In the genomic region with DNA sequence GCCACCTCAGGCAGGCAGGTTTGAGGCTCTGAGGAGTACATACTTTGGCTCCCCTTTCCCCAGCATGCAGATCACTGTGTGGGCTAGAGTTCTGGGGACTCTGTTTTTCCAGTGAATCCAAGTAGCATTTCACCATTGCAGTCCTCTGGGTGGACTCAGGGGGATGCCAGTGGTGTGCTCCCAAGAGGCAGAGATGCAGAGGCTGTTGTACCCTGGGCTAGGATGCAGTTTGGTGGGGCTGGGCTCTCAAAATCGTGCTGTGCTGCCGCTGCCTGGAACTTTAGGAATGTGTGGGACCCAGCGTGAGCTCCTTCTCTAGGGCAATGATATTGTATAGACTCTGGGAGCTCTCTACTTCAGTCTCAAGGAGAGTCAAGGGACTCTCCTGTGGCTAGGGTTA, we compare ENCODE assay signal across 26 cellular contexts.
A peak's percentile ranks its signal among the peaks of the same experiment; 100 is the strongest.
DNase-seq lines count a peak whose midpoint lies in the region; ATAC-seq and TF ChIP-seq lines count a peak whose summit lies in the region.
"Had no signal": no experiment of that assay in that cellular context is flagged by ENCODE, and none has a peak within 500 bp of the region (broad histone marks: within the 10 kb centered on the region; RNA-seq: fewer than 3 reads in every experiment).

No MANE protein-coding gene starts in this region.

- H3K27me3 Mint-ChIP-seq in Calu3 (ENCODE audit: unreplicated experiment) = no peaks in the 10 kb centered on the region

- H3K9me3 ChIP-seq in BLaER1 (no peaks in the 10 kb centered on the region), NT2/D1 (ENCODE audit: insufficient read depth, low read length) (no peaks in the 10 kb centered on the region)
- H3K9me3 ChIP-seq: HAP-1, SJSA1 had no signal

- no peak overlapping the region for H3K4me3 Mint-ChIP-seq in Calu3 (ENCODE audit: low read depth, unreplicated experiment)
- H3K4me3 Mint-ChIP-seq: CD4-positive, alpha-beta memory T cell; IgD-negative memory B cell had no signal

- no peaks in the 10 kb centered on the region for H3K36me3 Mint-ChIP-seq in Calu3 (ENCODE audit: insufficient read depth, unreplicated experiment)
- H3K36me3 Mint-ChIP-seq: CD4-positive, alpha-beta memory T cell; IgD-negative memory B cell had no signal

- no peak overlapping the region for H3K4me3 ChIP-seq in BLaER1
- H3K4me3 ChIP-seq in NT2/D1 (ENCODE audit: insufficient read length, low read depth) = no peak overlapping the region
- H3K4me3 ChIP-seq: HAP-1, PC-9, SJSA1 had no signal

- H3K36me3 ChIP-seq in BLaER1 (no peaks in the 10 kb centered on the region), NT2/D1 (ENCODE audit: insufficient read depth, insufficient read length, low read length) (no peaks in the 10 kb centered on the region)
- H3K36me3 ChIP-seq: HAP-1, SJSA1 had no signal

- no peaks in the 10 kb centered on the region for H3K9me3 Mint-ChIP-seq in Calu3 (ENCODE audit: low read depth, unreplicated experiment)

- 0 out of 2 replicates have a peak overlapping the region, but pooled peaks have one; percentile 32 for H3K27ac ChIP-seq in BLaER1
- H3K27ac ChIP-seq: PC-9, SJSA1 had no signal

- intact Hi-C loops in Calu3 (cut with micrococcal nuclease; ENCODE audit: unreplicated experiment) = no loop called here

- CTCF ChIA-PET in Calu3 (lab: Charles Lee) = no interaction called here

- H3K4me1 ChIP-seq in BLaER1 (peaks cover 18% of the 10 kb centered on the region), NT2/D1 (ENCODE audit: insufficient read depth, insufficient read length) (no peaks in the 10 kb centered on the region)
- H3K4me1 ChIP-seq: SJSA1 had no signal

- H3K27me3 ChIP-seq in BLaER1 (no peaks in the 10 kb centered on the region), NT2/D1 (ENCODE audit: insufficient read depth, insufficient read length) (no peaks in the 10 kb centered on the region)

- no peaks in the 10 kb centered on the region for H3K4me1 Mint-ChIP-seq in Calu3 (ENCODE audit: low read depth, unreplicated experiment)
- H3K4me1 Mint-ChIP-seq: CD4-positive, alpha-beta memory T cell; IgD-negative memory B cell had no signal

- H3K4me2 ChIP-seq in BLaER1 = peak overlapping the region; percentile 59
- H3K4me2 ChIP-seq: PC-9 had no signal

- no peaks in the 10 kb centered on the region for H4K20me1 ChIP-seq in BLaER1

- H3K9ac ChIP-seq in BLaER1 (no peak overlapping the region), NT2/D1 (ENCODE audit: insufficient read length, low read depth) (no peak overlapping the region)

- no peak for TF ChIP-seq CTCF in Calu3 (IDR thresholded peaks at IDR 0.05; ENCODE audit: unreplicated experiment)

- BruUV-seq in Calu3 (replicated peaks; lab: Mats Ljungman, UMichigan) = no TSS peak

- no peak for ATAC-seq in HG03139 (IDR thresholded peaks at IDR 0.05; ENCODE audit: unreplicated experiment)
- ATAC-seq: Right ventricle myocardium inferior had no signal

- DNase-seq in ELF-1 (ENCODE audit: low read depth, low spot score) (peak; percentile 31), NT2/D1 (ENCODE audit: low read depth, low spot score) (peak; percentile 20), iPS DF 19.7 (ENCODE audit: low read depth, low spot score) (peak; percentile 20), DMS 273 (lab: John Stamatoyannopoulos, UW; ENCODE audit: unreplicated experiment) (no peak), Calu3 (no peak), occipital lobe (lab: John Stamatoyannopoulos, UW) (no peak)
- DNase-seq: C1 segment of cervical spinal cord, COR-L47, DMS 273 treated with DMSO at 0.1 percent for 48 hours, DMS79, NCI-H1092, NCI-H1436, NCI-H187, NCI-H2081 treated with DMSO at 0.1 percent for 48 hours, NCI-H2171, NCI-H226, NCI-H510A, NCI-H774, PC-9 had no signal

- H3K27ac Mint-ChIP-seq in Calu3 (ENCODE audit: unreplicated experiment) = no peak overlapping the region
- H3K27ac Mint-ChIP-seq: CD4-positive, alpha-beta memory T cell had no signal

Comparison
In these comparisons a context has a peak if more than half of its experiments do, and no peak if none do; other contexts are left out.
1. DNase-seq: peak in ELF-1 (single experiment), NT2/D1 (single experiment) and iPS DF 19.7 (single experiment); none in DMS 273 (single experiment), Calu3 (single experiment) and occipital lobe (single experiment).